ENCODE assay signal across 10 cellular contexts in the genomic region with DNA sequence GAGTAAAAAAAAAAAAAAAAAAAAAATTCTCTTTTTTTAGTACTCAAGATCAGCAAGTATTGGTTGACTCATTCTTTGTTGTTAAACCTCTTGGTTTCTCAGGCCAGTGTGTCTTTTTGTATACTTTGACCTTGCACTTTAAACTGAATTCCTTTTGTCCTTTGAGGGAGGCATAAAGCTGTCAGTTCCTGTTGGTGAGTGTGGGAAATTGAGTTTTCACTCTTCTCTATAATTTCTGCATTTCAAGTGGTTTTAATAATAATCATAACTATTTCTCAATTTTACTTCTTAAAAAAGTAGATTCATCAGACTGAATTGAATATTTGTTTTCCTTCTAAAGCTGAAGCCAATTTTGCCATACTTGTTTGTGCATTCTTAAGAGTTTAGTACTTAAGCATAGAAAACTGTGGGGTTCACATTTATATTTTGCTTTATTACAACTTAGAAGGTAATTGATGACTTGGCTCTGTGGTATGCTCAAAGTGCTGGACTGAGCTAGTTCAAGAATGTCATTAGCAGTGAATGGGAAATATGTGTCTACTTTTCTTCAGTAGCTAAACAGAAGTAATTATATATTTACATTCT. TPM values are rescaled to one million over a fixed set of nuclear protein-coding genes. Genes with fewer than 3 reads are reported as not detected.
A peak's percentile ranks its signal among the peaks of the same experiment; 100 is the strongest.
DNase-seq lines count a peak whose midpoint lies in the region; FAIRE-seq and TF ChIP-seq lines count a peak whose summit lies in the region.
"Had no signal": no experiment of that assay in that cellular context is flagged by ENCODE, and none has a peak within 500 bp of the region (broad histone marks: within the 10 kb centered on the region; RNA-seq: fewer than 3 reads in every experiment).

No MANE protein-coding gene starts in this region.

- peaks cover 62% of the 10 kb centered on the region for H3K79me2 ChIP-seq in osteoblast (ENCODE audit: insufficient read depth, low read length)

- H3K4me1 ChIP-seq in osteoblast (ENCODE audit: insufficient read depth, low read length) = peaks cover 46% of the 10 kb centered on the region

- no peaks in the 10 kb centered on the region for H3K9me3 ChIP-seq in osteoblast (ENCODE audit: low read depth, low read length)

- H4K20me1 ChIP-seq in osteoblast (ENCODE audit: insufficient read depth, low read length) = peaks cover 7% of the 10 kb centered on the region

- FAIRE-seq in G401.6 (lab: Jason Lieb, UNC) = peak; percentile 75
- FAIRE-seq in RCC 7860 (lab: Jason Lieb, UNC) = peak; percentile 80

- peak overlapping the region; percentile 48 for H3K4me2 ChIP-seq in osteoblast (ENCODE audit: insufficient read depth, low read length)

- H3K4me3 ChIP-seq in fibroblast of the aortic adventitia (ENCODE audit: low read depth, low read length) (no peak overlapping the region), osteoblast (ENCODE audit: insufficient read depth, low read length) (no peak overlapping the region)

- TF ChIP-seq CTCF in fibroblast of the aortic adventitia (IDR thresholded peaks at IDR 0.05; ENCODE audit: insufficient read depth, low read length) = no peak
- no peak for TF ChIP-seq CTCF in osteoblast (IDR thresholded peaks at IDR 0.05; ENCODE audit: extremely low read depth, low read depth, low read length)

- H3K36me3 ChIP-seq in osteoblast (ENCODE audit: insufficient read depth, low read length) = no peaks in the 10 kb centered on the region

- H3K27ac ChIP-seq in osteoblast (ENCODE audit: low read depth, low read length) = peak overlapping the region; percentile 48

- DNase-seq in RCC 7860 (ENCODE audit: low spot score) = no peak
- DNase-seq in fibroblast of the aortic adventitia (ENCODE audit: low read depth) = peak; percentile 69
- DNase-seq in osteoblast (ENCODE audit: insufficient read length, low spot score, missing footprints) = no peak
- no peak for DNase-seq in NOMO-1 treated with DMSO at 0.1 percent for 48 hours (lab: John Stamatoyannopoulos, UW; ENCODE audit: unreplicated experiment)
- no peak for DNase-seq in activated effector memory CD4-positive, alpha-beta T cell treated with Interleukin-2 at 50 U/mL for 16 hours
- DNase-seq in SKM-1 treated with dmso at 0.1 percent for 144 hours (lab: John Stamatoyannopoulos, UW; ENCODE audit: unreplicated experiment) = no peak
- DNase-seq in T-helper 2 cell = no peak
- DNase-seq: anterior cingulate cortex, NCI-H526 had no signal

- H3K27me3 ChIP-seq in osteoblast (ENCODE audit: insufficient read depth, low read length) = no peaks in the 10 kb centered on the region

- no peak overlapping the region for H2AFZ ChIP-seq in osteoblast (ENCODE audit: low read length)

RNA-seq across cellular contexts. Expression of gene ITSN1, which starts 43.4 kb away (rescaled TPM):
- total RNA-seq in fibroblast of the aortic adventitia (ENCODE audit: low replicate concordance) (35.0 and 46.5 TPM in 2 replicates), osteoblast (39.5 and 42.7 TPM in 2 replicates)

RNA-seq across cellular contexts. Expression of gene CRYZL1, which starts 44.2 kb away (rescaled TPM):
- 25.8 and 70.6 TPM in 2 replicates for total RNA-seq in fibroblast of the aortic adventitia (ENCODE audit: low replicate concordance)
- total RNA-seq in osteoblast = 24.5 and 28.6 TPM in 2 replicates
